22 cellular contexts compared by ENCODE assay signal in the genomic region with DNA sequence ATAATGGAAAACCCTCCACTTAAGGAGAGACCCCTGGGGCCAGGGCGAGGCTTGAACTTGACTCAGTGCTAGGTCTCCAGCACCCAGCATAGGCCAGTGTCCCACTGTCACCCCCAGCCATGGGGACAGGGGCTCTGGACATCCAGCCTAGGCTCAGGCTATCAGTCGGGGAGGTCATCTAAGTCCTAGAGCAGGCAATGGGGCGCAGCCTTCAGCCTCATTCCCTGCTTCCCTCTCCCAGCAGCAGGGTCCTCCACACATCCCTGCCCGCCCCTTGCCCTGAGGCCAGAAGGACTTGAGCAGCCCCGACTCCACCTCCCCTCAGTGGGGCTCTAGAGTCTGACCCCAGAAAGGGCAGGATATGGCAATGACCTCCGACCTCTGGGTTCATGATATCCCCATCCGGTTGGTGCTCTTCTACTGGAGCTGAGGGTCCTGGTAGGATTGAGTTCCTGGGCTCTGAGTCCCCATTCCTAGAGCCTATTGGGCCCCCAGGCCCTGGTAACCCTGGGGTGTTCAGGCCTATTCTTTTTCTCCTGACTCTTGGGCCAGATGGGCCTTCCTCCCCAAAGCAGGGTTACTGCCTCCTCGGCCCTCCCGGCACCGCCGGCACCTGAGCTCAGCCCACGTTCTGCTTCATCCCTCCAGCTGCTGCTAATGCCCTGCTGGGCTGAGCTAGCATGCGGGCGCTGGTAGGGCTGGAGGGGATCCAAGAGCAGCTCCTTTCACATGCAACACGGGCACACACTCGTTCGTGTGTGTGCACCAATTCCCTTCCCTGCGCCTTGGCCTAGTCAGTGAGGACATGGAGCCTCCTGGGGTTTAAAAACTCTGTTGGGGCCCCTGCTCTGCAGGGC. TPM values are rescaled to one million over a fixed set of nuclear protein-coding genes. Genes with fewer than 3 reads are reported as not detected.
DNase-seq lines count a peak whose midpoint lies in the region; ATAC-seq and TF ChIP-seq lines count a peak whose summit lies in the region.
"Had no signal": no experiment of that assay in that cellular context is flagged by ENCODE, and none has a peak within 500 bp of the region (broad histone marks: within the 10 kb centered on the region; RNA-seq: fewer than 3 reads in every experiment).

No MANE protein-coding gene starts in this region.

- H3K27me3 Mint-ChIP-seq in osteocyte (ENCODE audit: unreplicated experiment), result no peaks in the 10 kb centered on the region

- no peaks in the 10 kb centered on the region for H3K9me3 Mint-ChIP-seq in osteocyte (ENCODE audit: unreplicated experiment)
- H3K9me3 Mint-ChIP-seq: activated B cell treated with CpG ODN at 0.5 μM for 24 hours; IgD-negative memory B cell; T-helper 1 cell treated with Interleukin-12 subunit alpha and Interleukin-12 subunit beta and Interleukin-4 antibody, amounts not matched to agents 30 μg/mL and 1 μg/mL, for 36 hours had no signal

- peak overlapping the region; percentile 18 for H3K4me3 Mint-ChIP-seq in osteocyte (ENCODE audit: unreplicated experiment)
- H3K4me3 Mint-ChIP-seq: activated B cell treated with CpG ODN at 0.5 μM for 24 hours; IgD-negative memory B cell; T-helper 1 cell treated with Interleukin-12 subunit alpha and Interleukin-12 subunit beta and Interleukin-4 antibody, amounts not matched to agents 30 μg/mL and 1 μg/mL, for 36 hours had no signal

- peak overlapping the region; percentile 87 for H3K27ac Mint-ChIP-seq in osteocyte (ENCODE audit: unreplicated experiment)
- H3K27ac Mint-ChIP-seq: activated B cell treated with CpG ODN at 0.5 μM for 24 hours; IgD-negative memory B cell; T-helper 1 cell treated with Interleukin-12 subunit alpha and Interleukin-12 subunit beta and Interleukin-4 antibody, amounts not matched to agents 30 μg/mL and 1 μg/mL, for 36 hours had no signal

- no peak for ATAC-seq in GM19328 (IDR thresholded peaks at IDR 0.05; ENCODE audit: unreplicated experiment)

- H3K36me3 Mint-ChIP-seq in osteocyte (ENCODE audit: unreplicated experiment), result no peaks in the 10 kb centered on the region
- H3K36me3 Mint-ChIP-seq: IgD-negative memory B cell had no signal

- TF ChIP-seq CTCF in osteocyte (IDR thresholded peaks at IDR 0.05), result no peak

- peak; percentile 90 for DNase-seq in DMS 273 (lab: John Stamatoyannopoulos, UW; ENCODE audit: unreplicated experiment)
- DNase-seq in NCI-H1694 (lab: John Stamatoyannopoulos, UW), result peak; percentile 28
- peak; percentile 47 for DNase-seq in astrocyte of the hippocampus (ENCODE audit: low read depth, low spot score)
- peak; percentile 90 for DNase-seq in osteocyte (ENCODE audit: extremely low spot score, unreplicated experiment)
- DNase-seq in COLO668 (lab: John Stamatoyannopoulos, UW; ENCODE audit: unreplicated experiment), result no peak
- DNase-seq in SW 1271 (lab: John Stamatoyannopoulos, UW), result no peak
- DNase-seq in activated effector memory CD4-positive, alpha-beta T cell treated with anti-CD3 and anti-CD28 coated beads, Interleukin-2, amount 50 U/mL, for 16 hours, result no peak
- DNase-seq: activated B cell treated with CpG ODN at 0.5 μM for 24 hours; adrenal gland; AML-193; cerebellar nuclear complex; NCI-H82; occipital lobe; stimulated activated CD4-positive, alpha-beta T cell treated with anti-CD3 and anti-CD28 coated beads, Interleukin-4, amount 100 ng/mL, for 4 hours; stimulated activated CD8-positive, alpha-beta memory T cell treated with anti-CD3 and anti-CD28 coated beads, Interleukin-4, amount 100 ng/mL, for 48 hours had no signal

- peaks cover 43% of the 10 kb centered on the region for H3K4me1 Mint-ChIP-seq in osteocyte (ENCODE audit: unreplicated experiment)
- H3K4me1 Mint-ChIP-seq: activated B cell treated with CpG ODN at 0.5 μM for 24 hours, IgD-negative memory B cell had no signal

RNA-seq across cellular contexts. Expression of a gene that starts 4.4 kb away (rescaled TPM):
- not detected in 2 replicates for total RNA-seq in osteocyte
- total RNA-seq: activated B cell treated with CpG ODN at 0.5 μM for 24 hours; activated CD8-positive, alpha-beta memory T cell treated with anti-CD3 and anti-CD28 coated beads for 36 hours; G401; occipital lobe had no signal

RNA-seq across cellular contexts. Expression of a gene that starts 10.1 kb away (rescaled TPM):
- total RNA-seq in osteocyte, result 0.54 and 1.1 TPM in 2 replicates
- total RNA-seq: activated B cell treated with CpG ODN at 0.5 μM for 24 hours; activated CD8-positive, alpha-beta memory T cell treated with anti-CD3 and anti-CD28 coated beads for 36 hours; G401; occipital lobe; suprapubic skin had no signal

RNA-seq across cellular contexts. Expression of a gene that starts 13.9 kb away (rescaled TPM):
- 207 and 216 TPM in 2 replicates for total RNA-seq in osteocyte

RNA-seq across cellular contexts. Expression of a gene that starts 14.2 kb away (rescaled TPM):
- total RNA-seq in osteocyte, result 34.6 and 38.1 TPM in 2 replicates

RNA-seq across cellular contexts. Expression of a gene that starts 32.8 kb away (rescaled TPM):
- total RNA-seq in osteocyte, result 0.71 and 0.94 TPM in 2 replicates
- total RNA-seq: activated B cell treated with CpG ODN at 0.5 μM for 24 hours, Calu3, G401, suprapubic skin had no signal

Comparison
In these comparisons a context has a peak if more than half of its experiments do, and no peak if none do; other contexts are left out.
1. DNase-seq: peak in DMS 273 (single experiment), NCI-H1694 (single experiment), astrocyte of the hippocampus (single experiment) and osteocyte (single experiment); none in COLO668 (single experiment), SW 1271 (0 of 2) and activated effector memory CD4-positive, alpha-beta T cell treated with anti-CD3 and anti-CD28 coated beads, Interleukin-2, amount 50 U/mL, for 16 hours (single experiment).